35 cellular contexts compared by ENCODE assay signal in genomic region chr9:109182550-109182939, GRCh38. TPM values are rescaled to one million over a fixed set of nuclear protein-coding genes. Genes with fewer than 3 reads are reported as not detected.
"Had no signal": no experiment of that assay in that cellular context is flagged by ENCODE, and none has a peak within 500 bp of the region (broad histone marks: within the 10 kb centered on the region; RNA-seq: fewer than 3 reads in every experiment).

No MANE protein-coding gene starts in this region.

- H3K27ac Mint-ChIP-seq: activated CD4-positive, alpha-beta memory T cell treated with anti-CD3 and anti-CD28 coated beads, Interleukin-2, amount 10 ng/mL, durations not matched to agents 7 days and 5 days; activated CD4-positive, alpha-beta T cell treated with anti-CD3 and anti-CD28 coated beads for 36 hours; activated CD4-positive, alpha-beta T cell treated with anti-CD3 and anti-CD28 coated beads, Interleukin-2, amount 10 ng/mL, durations not matched to agents 7 days and 5 days; activated CD8-positive, alpha-beta memory T cell treated with anti-CD3 and anti-CD28 coated beads, Interleukin-2, amount 10 ng/mL, durations not matched to agents 7 days and 5 days; activated CD8-positive, alpha-beta T cell treated with anti-CD3 and anti-CD28 coated beads, Interleukin-2, amount 10 ng/mL, durations not matched to agents 7 days and 5 days; activated naive CD4-positive, alpha-beta T cell treated with anti-CD3 and anti-CD28 coated beads, Interleukin-2, amount 10 ng/mL, durations not matched to agents 7 days and 5 days; activated naive CD4-positive, alpha-beta T cell treated with anti-CD3 and anti-CD28 coated beads, Interleukin-2, amount 50 U/mL, for 24 hours; activated naive CD8-positive, alpha-beta T cell; activated naive CD8-positive, alpha-beta T cell treated with anti-CD3 and anti-CD28 coated beads, Interleukin-2, amount 50 U/mL, for 24 hours; activated T-cell treated with anti-CD3 and anti-CD28 coated beads, Interleukin-2, amount 50 U/mL, for 24 hours; activated T-helper 2 cell treated with anti-CD3 and anti-CD28 coated beads, Interferon-gamma antibody, Interleukin-2, Interleukin-4, amounts not matched to agents 10 μg/mL and 5 μg/mL and 100 μg/mL, durations not matched to agents 14 hours and 24 hours and 36 hours; T-helper 1 cell treated with Interleukin-12 subunit alpha and Interleukin-12 subunit beta and Interleukin-4 antibody, amounts not matched to agents 30 μg/mL and 1 μg/mL, for 36 hours; T-helper 2 cell treated with Interferon-gamma antibody and Interleukin-4, amounts not matched to agents 5 μg/mL and 100 μg/mL, for 36 hours had no signal

- H3K27ac ChIP-seq: ascending aorta, cardiac muscle cell, VCaP had no signal

- H3K4me3 ChIP-seq: ascending aorta, cardiac muscle cell had no signal

- ATAC-seq: activated CD4-positive, alpha-beta T cell treated with anti-CD3 and anti-CD28 coated beads for 36 hours; activated CD4-positive, CD25-positive, alpha-beta regulatory T cell treated with anti-CD3 and anti-CD28 coated beads, Interleukin-2, amount 50 U/mL, for 24 hours; activated CD8-positive, alpha-beta memory T cell treated with anti-CD3 and anti-CD28 coated beads, Interleukin-2, amount 10 ng/mL, durations not matched to agents 7 days and 5 days; activated CD8-positive, alpha-beta T cell treated with anti-CD3 and anti-CD28 coated beads, Interleukin-2, amount 10 ng/mL, durations not matched to agents 7 days and 5 days; activated naive CD8-positive, alpha-beta T cell treated with anti-CD3 and anti-CD28 coated beads, Interleukin-2, amount 50 U/mL, for 24 hours had no signal

- H3K27me3 Mint-ChIP-seq: activated naive CD4-positive, alpha-beta T cell treated with anti-CD3 and anti-CD28 coated beads, Interleukin-2, amount 50 U/mL, for 24 hours; activated naive CD8-positive, alpha-beta T cell had no signal

- H3K4me1 Mint-ChIP-seq: brain; central memory CD8-positive, alpha-beta T cell had no signal

- H3K36me3 ChIP-seq: ascending aorta, cardiac muscle cell had no signal

- H3K36me3 Mint-ChIP-seq: activated CD8-positive, alpha-beta memory T cell treated with anti-CD3 and anti-CD28 coated beads, Interleukin-2, amount 10 ng/mL, durations not matched to agents 7 days and 5 days; activated naive CD4-positive, alpha-beta T cell treated with anti-CD3 and anti-CD28 coated beads, Interleukin-2, amount 50 U/mL, for 24 hours; activated naive CD8-positive, alpha-beta T cell; brain had no signal

- DNase-seq: activated CD4-positive, alpha-beta memory T cell treated with anti-CD3 and anti-CD28 coated beads, Interleukin-2, amount 10 ng/mL, durations not matched to agents 7 days and 5 days; activated CD4-positive, alpha-beta T cell treated with anti-CD3 and anti-CD28 coated beads for 1 hour; activated CD4-positive, alpha-beta T cell treated with anti-CD3 and anti-CD28 coated beads for 36 hours; activated CD4-positive, alpha-beta T cell treated with anti-CD3 and anti-CD28 coated beads for 48 hours; activated CD4-positive, alpha-beta T cell treated with anti-CD3 and anti-CD28 coated beads, Interleukin-2, amount 10 ng/mL, durations not matched to agents 7 days and 5 days; activated CD4-positive, alpha-beta T cell treated with anti-CD3 and anti-CD28 coated beads, Interleukin-2, amount 50 U/mL, for 48 hours; activated CD4-positive, CD25-positive, alpha-beta regulatory T cell; activated CD8-positive, alpha-beta memory T cell treated with anti-CD3 and anti-CD28 coated beads for 24 hours; activated CD8-positive, alpha-beta memory T cell treated with anti-CD3 and anti-CD28 coated beads, Interleukin-2, amount 10 ng/mL, durations not matched to agents 7 days and 5 days; activated CD8-positive, alpha-beta memory T cell treated with anti-CD3 and anti-CD28 coated beads, Interleukin-2, amount 50 U/mL, for 48 hours; activated CD8-positive, alpha-beta T cell treated with anti-CD3 and anti-CD28 coated beads, Interleukin-2, amount 10 ng/mL, durations not matched to agents 7 days and 5 days; activated effector memory CD4-positive, alpha-beta T cell treated with Interleukin-2 at 50 U/mL for 16 hours; activated gamma-delta T cell; activated naive CD4-positive, alpha-beta T cell treated with anti-CD3 and anti-CD28 coated beads, Interleukin-2, amount 10 ng/mL, durations not matched to agents 7 days and 5 days; activated naive CD4-positive, alpha-beta T cell treated with Interleukin-2 at 50 U/mL for 16 hours; activated naive CD8-positive, alpha-beta T cell treated with anti-CD3 and anti-CD28 coated beads, Interleukin-2, amount 10 ng/mL, durations not matched to agents 7 days and 5 days; activated naive CD8-positive, alpha-beta T cell treated with anti-CD3 and anti-CD28 coated beads, Interleukin-2, amount 50 U/mL, for 24 hours; activated T-cell treated with anti-CD3 and anti-CD28 coated beads, Interleukin-2, amount 50 U/mL, for 24 hours; activated T-cell treated with anti-CD3 and anti-CD28 coated beads, Interleukin-2, amount 50 U/mL, for 48 hours; T-helper 1 cell; T-helper 2 cell; T-helper 9 cell had no signal

- H3K4me1 ChIP-seq: ascending aorta had no signal

- H3K4me3 Mint-ChIP-seq: activated CD4-positive, alpha-beta memory T cell treated with anti-CD3 and anti-CD28 coated beads, Interleukin-2, amount 10 ng/mL, durations not matched to agents 7 days and 5 days; activated CD4-positive, alpha-beta T cell treated with anti-CD3 and anti-CD28 coated beads for 36 hours; activated CD4-positive, alpha-beta T cell treated with anti-CD3 and anti-CD28 coated beads, Interleukin-2, amount 10 ng/mL, durations not matched to agents 7 days and 5 days; activated CD8-positive, alpha-beta memory T cell treated with anti-CD3 and anti-CD28 coated beads, Interleukin-2, amount 10 ng/mL, durations not matched to agents 7 days and 5 days; activated CD8-positive, alpha-beta T cell treated with anti-CD3 and anti-CD28 coated beads, Interleukin-2, amount 10 ng/mL, durations not matched to agents 7 days and 5 days; activated naive CD4-positive, alpha-beta T cell treated with anti-CD3 and anti-CD28 coated beads, Interleukin-2, amount 10 ng/mL, durations not matched to agents 7 days and 5 days; activated naive CD4-positive, alpha-beta T cell treated with anti-CD3 and anti-CD28 coated beads, Interleukin-2, amount 50 U/mL, for 24 hours; activated naive CD8-positive, alpha-beta T cell; activated naive CD8-positive, alpha-beta T cell treated with anti-CD3 and anti-CD28 coated beads, Interleukin-2, amount 10 ng/mL, durations not matched to agents 7 days and 5 days; activated naive CD8-positive, alpha-beta T cell treated with anti-CD3 and anti-CD28 coated beads, Interleukin-2, amount 50 U/mL, for 24 hours; activated T-cell treated with anti-CD3 and anti-CD28 coated beads, Interleukin-2, amount 50 U/mL, for 24 hours; brain; central memory CD8-positive, alpha-beta T cell; T-helper 1 cell treated with Interleukin-12 subunit alpha and Interleukin-12 subunit beta and Interleukin-4 antibody, amounts not matched to agents 30 μg/mL and 1 μg/mL, for 36 hours; T-helper 2 cell treated with Interferon-gamma antibody and Interleukin-4, amounts not matched to agents 5 μg/mL and 100 μg/mL, for 36 hours had no signal

- H3K9me3 Mint-ChIP-seq: activated CD4-positive, alpha-beta memory T cell treated with anti-CD3 and anti-CD28 coated beads, Interleukin-2, amount 10 ng/mL, durations not matched to agents 7 days and 5 days; activated naive CD4-positive, alpha-beta T cell treated with anti-CD3 and anti-CD28 coated beads, Interleukin-2, amount 10 ng/mL, durations not matched to agents 7 days and 5 days; activated naive CD4-positive, alpha-beta T cell treated with anti-CD3 and anti-CD28 coated beads, Interleukin-2, amount 50 U/mL, for 24 hours; activated naive CD8-positive, alpha-beta T cell treated with anti-CD3 and anti-CD28 coated beads, Interleukin-2, amount 10 ng/mL, durations not matched to agents 7 days and 5 days; activated naive CD8-positive, alpha-beta T cell treated with anti-CD3 and anti-CD28 coated beads, Interleukin-2, amount 50 U/mL, for 24 hours; activated T-cell treated with anti-CD3 and anti-CD28 coated beads, Interleukin-2, amount 50 U/mL, for 24 hours; activated T-helper 2 cell treated with anti-CD3 and anti-CD28 coated beads, Interferon-gamma antibody, Interleukin-2, Interleukin-4, amounts not matched to agents 10 μg/mL and 5 μg/mL and 100 μg/mL, durations not matched to agents 14 hours and 24 hours and 36 hours; central memory CD8-positive, alpha-beta T cell; T-helper 1 cell treated with Interleukin-12 subunit alpha and Interleukin-12 subunit beta and Interleukin-4 antibody, amounts not matched to agents 30 μg/mL and 1 μg/mL, for 36 hours; T-helper 2 cell treated with Interferon-gamma antibody and Interleukin-4, amounts not matched to agents 5 μg/mL and 100 μg/mL, for 36 hours had no signal

- FAIRE-seq: TTC549 had no signal

- H3K9me3 ChIP-seq: ascending aorta had no signal

- H3K27me3 ChIP-seq: ascending aorta, cardiac muscle cell had no signal

RNA-seq across cellular contexts. Expression of gene FRRS1L, which starts 15.5 kb away (rescaled TPM):
- total RNA-seq: activated CD4-positive, alpha-beta memory T cell treated with anti-CD3 and anti-CD28 coated beads, Interleukin-2, amount 10 ng/mL, durations not matched to agents 7 days and 5 days; activated CD4-positive, alpha-beta T cell treated with anti-CD3 and anti-CD28 coated beads for 36 hours; activated CD4-positive, alpha-beta T cell treated with anti-CD3 and anti-CD28 coated beads, Interleukin-2, amount 10 ng/mL, durations not matched to agents 7 days and 5 days; activated CD8-positive, alpha-beta memory T cell treated with anti-CD3 and anti-CD28 coated beads, Interleukin-2, amount 10 ng/mL, durations not matched to agents 7 days and 5 days; activated CD8-positive, alpha-beta T cell treated with anti-CD3 and anti-CD28 coated beads, Interleukin-2, amount 10 ng/mL, durations not matched to agents 7 days and 5 days; activated naive CD8-positive, alpha-beta T cell treated with anti-CD3 and anti-CD28 coated beads, Interleukin-2, amount 10 ng/mL, durations not matched to agents 7 days and 5 days; activated T-helper 2 cell treated with anti-CD3 and anti-CD28 coated beads, Interferon-gamma antibody, Interleukin-2, Interleukin-4, amounts not matched to agents 10 μg/mL and 5 μg/mL and 100 μg/mL, durations not matched to agents 14 hours and 24 hours and 36 hours; bronchial epithelial cell had no signal
